Comparison of ENCODE assay signal across 16 cellular contexts in the genomic region with DNA sequence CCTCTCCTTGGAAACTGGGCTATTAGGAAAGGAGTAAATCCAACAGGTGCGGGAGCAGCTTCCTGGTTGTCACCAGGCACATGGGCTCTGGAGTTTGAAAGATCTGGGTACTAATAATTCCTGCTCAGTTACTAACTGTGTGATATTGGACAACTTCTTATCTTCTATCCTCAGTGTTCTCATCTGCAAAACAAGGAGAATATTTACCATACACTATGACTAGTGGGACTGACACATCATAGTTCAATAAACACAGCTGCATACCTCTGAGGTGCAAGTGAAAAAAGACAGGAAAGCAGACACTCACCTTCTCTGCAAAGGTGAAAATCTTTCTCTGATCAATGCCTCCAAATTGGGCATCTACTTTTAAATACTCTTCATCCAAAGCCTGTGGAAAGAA. TPM values are rescaled to one million over a fixed set of nuclear protein-coding genes. Genes with fewer than 3 reads are reported as not detected.
DNase-seq lines count a peak whose midpoint lies in the region; ATAC-seq and TF ChIP-seq lines count a peak whose summit lies in the region.
"Had no signal": no experiment of that assay in that cellular context is flagged by ENCODE, and none has a peak within 500 bp of the region (broad histone marks: within the 10 kb centered on the region; RNA-seq: fewer than 3 reads in every experiment).

No MANE protein-coding gene starts in this region.

- DNase-seq in T-helper 1 cell, result no peak
- peak; percentile 47 for DNase-seq in myocyte (ENCODE audit: low read depth)
- DNase-seq in SK-N-SH, result no peak
- DNase-seq: 8988T, left ventricle myocardium superior, posterior cingulate gyrus, upper lobe of left lung, WERI-Rb-1 had no signal

- TF ChIP-seq RAD21 in SK-N-SH (IDR thresholded peaks at IDR 0.05; ENCODE audit: low read length), result no peak

- H3K27me3 Mint-ChIP-seq in T-helper 1 cell treated with Interleukin-12 subunit alpha and Interleukin-12 subunit beta and Interleukin-4 antibody, amounts not matched to agents 30 μg/mL and 1 μg/mL, for 36 hours (ENCODE audit: low read depth), result no peaks in the 10 kb centered on the region
- no peaks in the 10 kb centered on the region for H3K27me3 Mint-ChIP-seq in activated T-helper 17 cell treated with anti-CD3 and anti-CD28 coated beads, Interleukin-2, amount 50 U/mL, for 72 hours

- H3K9me3 Mint-ChIP-seq in T-helper 1 cell treated with Interleukin-12 subunit alpha and Interleukin-12 subunit beta and Interleukin-4 antibody, amounts not matched to agents 30 μg/mL and 1 μg/mL, for 36 hours, result no peaks in the 10 kb centered on the region
- H3K9me3 Mint-ChIP-seq in activated T-helper 17 cell treated with anti-CD3 and anti-CD28 coated beads, Interleukin-2, amount 50 U/mL, for 72 hours, result no peaks in the 10 kb centered on the region

- no peak for TF ChIP-seq EP300 in SK-N-SH (IDR thresholded peaks at IDR 0.05; ENCODE audit: borderline replicate concordance in 1 of 2, low read depth in 1 of 2, low read length in 1 of 2)

- no peak overlapping the region for H3K4me2 ChIP-seq in SK-N-SH

- H3K36me3 ChIP-seq in HEK293 (ENCODE audit: control insufficient read depth in 2 of 2, insufficient read depth in 1 of 2, low read length in 2 of 2) (peaks cover 52 to 77% of the 10 kb centered on the region in 2 experiments), SK-N-SH (replicated peaks in 1 of 2; ENCODE audit: control insufficient read depth in 1 of 2, insufficient read depth in 2 of 2, low read length in 1 of 2) (peaks cover 16 to 66% of the 10 kb centered on the region in 2 experiments)

- no peaks in the 10 kb centered on the region for H3K4me1 ChIP-seq in HEK293 (ENCODE audit: control insufficient read depth, insufficient read depth, low read length)
- no peaks in the 10 kb centered on the region; a peak in 1 of 4 replicates for H3K4me1 ChIP-seq in SK-N-SH (ENCODE audit: control insufficient read depth in 1 of 2, insufficient read depth in 2 of 2, low read depth in 1 of 2, low read length in 1 of 2)
- H3K4me1 ChIP-seq: adrenal gland, upper lobe of left lung had no signal

- peak overlapping the region; percentile 8 for H3K4me3 Mint-ChIP-seq in T-helper 1 cell treated with Interleukin-12 subunit alpha and Interleukin-12 subunit beta and Interleukin-4 antibody, amounts not matched to agents 30 μg/mL and 1 μg/mL, for 36 hours
- H3K4me3 Mint-ChIP-seq in activated T-helper 17 cell treated with anti-CD3 and anti-CD28 coated beads, Interleukin-2, amount 50 U/mL, for 72 hours, result no peak overlapping the region

- peak overlapping the region; percentile 61 for H3K27ac Mint-ChIP-seq in T-helper 1 cell treated with Interleukin-12 subunit alpha and Interleukin-12 subunit beta and Interleukin-4 antibody, amounts not matched to agents 30 μg/mL and 1 μg/mL, for 36 hours
- H3K27ac Mint-ChIP-seq in activated T-helper 17 cell treated with anti-CD3 and anti-CD28 coated beads, Interleukin-2, amount 50 U/mL, for 72 hours, result peak overlapping the region; percentile 21

- no peak overlapping the region for H3K4me3 ChIP-seq in HEK293 (ENCODE audit: low read depth, low read length)
- no peak overlapping the region for H3K4me3 ChIP-seq in SK-N-SH (ENCODE audit: low read depth in 2 of 2, low read length in 1 of 2)
- H3K4me3 ChIP-seq: adrenal gland, skin epidermis, upper lobe of left lung had no signal

- H4K20me1 ChIP-seq in SK-N-SH (ENCODE audit: insufficient read depth), result peaks cover 5% of the 10 kb centered on the region; the same call in 1 of the 2 replicates

- H3K36me3 Mint-ChIP-seq in T-helper 1 cell treated with Interleukin-12 subunit alpha and Interleukin-12 subunit beta and Interleukin-4 antibody, amounts not matched to agents 30 μg/mL and 1 μg/mL, for 36 hours (ENCODE audit: low read depth), result peaks cover 49% of the 10 kb centered on the region
- H3K36me3 Mint-ChIP-seq in activated T-helper 17 cell treated with anti-CD3 and anti-CD28 coated beads, Interleukin-2, amount 50 U/mL, for 72 hours (ENCODE audit: low read depth), result peaks cover 99% of the 10 kb centered on the region

- CTCF ChIA-PET in HEK293 (lab: Yijun Ruan, JAX), result interaction anchor here (0.6 to 0.7 kb wide), 2 partner anchors 24 to 62 kb away, joined by 3 to 4 read pairs; no protein-coding TSS in a partner anchor
- CTCF ChIA-PET in SK-N-SH (lab: Yijun Ruan, JAX), result interaction anchor here (1.4 kb wide), 1 partner anchor 23 kb away, joined by 4 read pairs; no protein-coding TSS in a partner anchor

- H2AFZ ChIP-seq in SK-N-SH (ENCODE audit: low read depth), result no peak overlapping the region

- no peaks in the 10 kb centered on the region for H3K9me2 ChIP-seq in SK-N-SH

- TF ChIP-seq CTCF in HEK293 (tag by site-specific recombination; IDR thresholded peaks at IDR 0.05) (no peak), SK-N-SH (IDR thresholded peaks at IDR 0.05) (no peak)

- peaks cover 44% of the 10 kb centered on the region for H3K4me1 Mint-ChIP-seq in T-helper 1 cell treated with Interleukin-12 subunit alpha and Interleukin-12 subunit beta and Interleukin-4 antibody, amounts not matched to agents 30 μg/mL and 1 μg/mL, for 36 hours (ENCODE audit: low read depth)
- H3K4me1 Mint-ChIP-seq in activated T-helper 17 cell treated with anti-CD3 and anti-CD28 coated beads, Interleukin-2, amount 50 U/mL, for 72 hours, result peaks cover 36% of the 10 kb centered on the region

- no peaks in the 10 kb centered on the region for H3K27me3 ChIP-seq in SK-N-SH (ENCODE audit: insufficient read depth)
- H3K27me3 ChIP-seq: adrenal gland, upper lobe of left lung had no signal

- no peak overlapping the region for H3K9ac ChIP-seq in SK-N-SH

- POLR2A ChIA-PET in HEK293 (lab: Yijun Ruan, JAX) (no interaction called here), SK-N-SH (lab: Yijun Ruan, JAX) (no interaction called here)

- H3F3A ChIP-seq in SK-N-SH (replicated peaks; ENCODE audit: insufficient read depth), result peaks cover 31% of the 10 kb centered on the region

- H3K9me3 ChIP-seq in HEK293 (ENCODE audit: control insufficient read depth, insufficient read depth, low read depth, low read length) (no peaks in the 10 kb centered on the region), SK-N-SH (no peaks in the 10 kb centered on the region)
- H3K9me3 ChIP-seq: adrenal gland, upper lobe of left lung had no signal

- no peak overlapping the region for H3K27ac ChIP-seq in HEK293 (ENCODE audit: extremely low read depth, low read depth, low read length)
- H3K27ac ChIP-seq in SK-N-SH (ENCODE audit: low read depth in 2 of 2, low read length in 1 of 2), result no peak overlapping the region
- H3K27ac ChIP-seq: adrenal gland, C4-2B, upper lobe of left lung, WERI-Rb-1 had no signal

- H3K79me2 ChIP-seq in SK-N-SH (ENCODE audit: insufficient read depth), result peaks cover 25% of the 10 kb centered on the region

- ATAC-seq in activated T-helper 17 cell treated with anti-CD3 and anti-CD28 coated beads, Interleukin-2, amount 50 U/mL, for 72 hours (replicated peaks), result no peak
- no peak for ATAC-seq in GM18909 (IDR thresholded peaks at IDR 0.05; ENCODE audit: poor library complexity, unreplicated experiment)
- no peak for ATAC-seq in GM18517 (IDR thresholded peaks at IDR 0.05; ENCODE audit: unreplicated experiment)
- ATAC-seq: left ventricle myocardium superior had no signal

- 100% methylated on average over 1 of the region's 1 CpG for WGBS in SK-N-SH (ENCODE audit: low lambda C conversion rate)

TF ChIP-seq in HEK293, 187 proteins besides CTCF, POLR2A, EP300 and RAD21:
- no peak for TF ChIP-seq ZNF707 (tag by site-specific recombination; IDR thresholded peaks at IDR 0.05)
- TF ChIP-seq SCRT2 (tag by site-specific recombination; IDR thresholded peaks at IDR 0.05), result peak; percentile 46
- 0 out of 2 replicates have a peak, but pooled peaks have one; percentile 25 for TF ChIP-seq PRDM1 (tag by site-specific recombination; IDR thresholded peaks at IDR 0.05)
- TF ChIP-seq MZF1 (tag by site-specific recombination; IDR thresholded peaks at IDR 0.05; ENCODE audit: borderline replicate concordance), result no peak

TF ChIP-seq in SK-N-SH, 30 proteins besides CTCF, POLR2A, EP300 and RAD21 (continues in another document):
- TF ChIP-seq TEAD4 (IDR thresholded peaks at IDR 0.05; ENCODE audit: borderline replicate concordance, insufficient read depth) (no peak), SIN3A (IDR thresholded peaks at IDR 0.05; ENCODE audit: borderline replicate concordance, low read depth, low read length) (no peak), TCF12 (IDR thresholded peaks at IDR 0.05) (no peak), MEF2A (IDR thresholded peaks at IDR 0.05; ENCODE audit: borderline replicate concordance, low read depth) (no peak), GABPA (IDR thresholded peaks at IDR 0.05; ENCODE audit: low read depth) (no peak), ELF1 (IDR thresholded peaks at IDR 0.05) (no peak), POLR2AphosphoS5 (IDR thresholded peaks at IDR 0.05; ENCODE audit: low read depth, low read length) (no peak)
- TF ChIP-seq, protein P1, sequence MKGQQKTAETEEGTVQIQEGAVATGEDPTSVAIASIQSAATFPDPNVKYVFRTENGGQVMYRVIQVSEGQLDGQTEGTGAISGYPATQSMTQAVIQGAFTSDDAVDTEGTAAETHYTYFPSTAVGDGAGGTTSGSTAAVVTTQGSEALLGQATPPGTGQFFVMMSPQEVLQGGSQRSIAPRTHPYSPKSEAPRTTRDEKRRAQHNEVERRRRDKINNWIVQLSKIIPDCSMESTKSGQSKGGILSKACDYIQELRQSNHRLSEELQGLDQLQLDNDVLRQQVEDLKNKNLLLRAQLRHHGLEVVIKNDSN (IDR thresholded peaks at IDR 0.05; ENCODE audit: borderline replicate concordance, low read depth), result no peak
- TF ChIP-seq, protein P2, sequence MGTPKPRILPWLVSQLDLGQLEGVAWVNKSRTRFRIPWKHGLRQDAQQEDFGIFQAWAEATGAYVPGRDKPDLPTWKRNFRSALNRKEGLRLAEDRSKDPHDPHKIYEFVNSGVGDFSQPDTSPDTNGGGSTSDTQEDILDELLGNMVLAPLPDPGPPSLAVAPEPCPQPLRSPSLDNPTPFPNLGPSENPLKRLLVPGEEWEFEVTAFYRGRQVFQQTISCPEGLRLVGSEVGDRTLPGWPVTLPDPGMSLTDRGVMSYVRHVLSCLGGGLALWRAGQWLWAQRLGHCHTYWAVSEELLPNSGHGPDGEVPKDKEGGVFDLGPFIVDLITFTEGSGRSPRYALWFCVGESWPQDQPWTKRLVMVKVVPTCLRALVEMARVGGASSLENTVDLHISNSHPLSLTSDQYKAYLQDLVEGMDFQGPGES (IDR thresholded peaks at IDR 0.05; ENCODE audit: low read depth, low read length), result no peak

RNA-seq across cellular contexts. Expression of gene YARS1, which starts 19.7 kb away (rescaled TPM):
- 100 to 1,000 TPM; 101 to 176 TPM for total RNA-seq in activated T-helper 17 cell treated with anti-CD3 and anti-CD28 coated beads, Interleukin-2, amount 50 U/mL, for 72 hours
- total RNA-seq in myocyte, result 76.2 and 79.9 TPM in 2 replicates
- polyA plus RNA-seq in myocyte (2012), result 134 TPM
- 31.9 and 46.3 TPM in 2 replicates for polyA plus RNA-seq in SK-N-SH (2012; rRNA removed)
- 41.7 and 41.8 TPM in 2 replicates for polyA plus RNA-seq in SK-N-SH (2012; cell fraction: cytosol; rRNA removed)
- 65.5 and 101 TPM in 2 replicates for polyA plus RNA-seq in SK-N-SH (2012; cell fraction: nucleus; rRNA removed)

RNA-seq across cellular contexts. Expression of gene S100PBP, which starts 20.0 kb away (rescaled TPM):
- 10 to 100 TPM; 42.7 to 48.1 TPM for total RNA-seq in activated T-helper 17 cell treated with anti-CD3 and anti-CD28 coated beads, Interleukin-2, amount 50 U/mL, for 72 hours
- total RNA-seq in myocyte, result 18.4 and 27.9 TPM in 2 replicates
- 19.4 TPM for polyA plus RNA-seq in myocyte (2012)
- polyA plus RNA-seq in SK-N-SH (2012; rRNA removed), result 13.2 and 19.2 TPM in 2 replicates
- 16.3 and 16.6 TPM in 2 replicates for polyA plus RNA-seq in SK-N-SH (2012; cell fraction: cytosol; rRNA removed)
- polyA plus RNA-seq in SK-N-SH (2012; cell fraction: nucleus; rRNA removed), result 23.7 and 53.3 TPM in 2 replicates
